Comparison of ENCODE assay signal across 8 cellular contexts in the genomic region with DNA sequence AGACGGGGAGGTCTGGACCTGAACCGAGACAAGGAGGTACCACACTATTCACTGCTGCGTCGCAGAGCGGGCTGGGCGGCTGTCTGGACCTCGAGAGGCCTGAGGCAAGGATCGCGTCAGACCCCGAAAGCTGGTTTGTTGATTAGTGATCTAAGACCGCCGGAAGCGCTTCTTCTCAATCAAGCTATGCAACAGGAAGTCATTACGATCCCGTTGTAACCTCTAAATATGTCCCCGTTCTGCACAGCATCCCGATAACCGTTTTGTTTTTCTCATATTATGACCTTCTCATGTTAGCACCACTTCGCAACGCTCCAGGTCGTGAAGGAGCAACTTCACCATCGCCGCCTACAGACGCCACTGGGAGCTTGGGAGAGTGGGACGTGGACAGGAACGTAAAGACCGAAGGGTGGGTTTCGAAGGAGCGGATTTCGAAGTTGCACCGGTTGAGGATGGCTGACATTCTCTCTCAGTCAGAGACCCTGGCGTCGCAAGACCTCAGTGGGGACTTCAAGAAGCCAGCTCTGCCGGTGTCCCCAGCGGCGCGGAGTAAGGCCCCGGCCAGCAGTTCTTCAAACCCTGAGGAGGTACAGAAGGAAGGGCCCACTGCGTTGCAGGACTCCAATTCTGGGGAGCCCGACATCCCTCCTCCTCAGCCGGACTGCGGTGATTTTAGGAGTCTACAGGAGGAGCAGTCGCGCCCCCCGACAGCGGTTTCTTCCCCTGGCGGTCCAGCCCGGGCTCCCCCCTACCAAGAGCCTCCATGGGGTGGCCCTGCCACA. TPM values are rescaled to one million over a fixed set of nuclear protein-coding genes. Genes with fewer than 3 reads are reported as not detected.
DNase-seq lines count a peak whose midpoint lies in the region; ATAC-seq and TF ChIP-seq lines count a peak whose summit lies in the region.

A gene with protein sequence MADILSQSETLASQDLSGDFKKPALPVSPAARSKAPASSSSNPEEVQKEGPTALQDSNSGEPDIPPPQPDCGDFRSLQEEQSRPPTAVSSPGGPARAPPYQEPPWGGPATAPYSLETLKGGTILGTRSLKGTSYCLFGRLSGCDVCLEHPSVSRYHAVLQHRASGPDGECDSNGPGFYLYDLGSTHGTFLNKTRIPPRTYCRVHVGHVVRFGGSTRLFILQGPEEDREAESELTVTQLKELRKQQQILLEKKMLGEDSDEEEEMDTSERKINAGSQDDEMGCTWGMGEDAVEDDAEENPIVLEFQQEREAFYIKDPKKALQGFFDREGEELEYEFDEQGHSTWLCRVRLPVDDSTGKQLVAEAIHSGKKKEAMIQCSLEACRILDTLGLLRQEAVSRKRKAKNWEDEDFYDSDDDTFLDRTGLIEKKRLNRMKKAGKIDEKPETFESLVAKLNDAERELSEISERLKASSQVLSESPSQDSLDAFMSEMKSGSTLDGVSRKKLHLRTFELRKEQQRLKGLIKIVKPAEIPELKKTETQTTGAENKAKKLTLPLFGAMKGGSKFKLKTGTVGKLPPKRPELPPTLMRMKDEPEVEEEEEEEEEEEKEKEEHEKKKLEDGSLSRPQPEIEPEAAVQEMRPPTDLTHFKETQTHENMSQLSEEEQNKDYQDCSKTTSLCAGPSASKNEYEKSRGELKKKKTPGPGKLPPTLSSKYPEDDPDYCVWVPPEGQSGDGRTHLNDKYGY (plus strand): TSS at position 427 of the 782 bp plus-strand sequence. CDS start 26 bp downstream, at position 453.
A gene with protein sequence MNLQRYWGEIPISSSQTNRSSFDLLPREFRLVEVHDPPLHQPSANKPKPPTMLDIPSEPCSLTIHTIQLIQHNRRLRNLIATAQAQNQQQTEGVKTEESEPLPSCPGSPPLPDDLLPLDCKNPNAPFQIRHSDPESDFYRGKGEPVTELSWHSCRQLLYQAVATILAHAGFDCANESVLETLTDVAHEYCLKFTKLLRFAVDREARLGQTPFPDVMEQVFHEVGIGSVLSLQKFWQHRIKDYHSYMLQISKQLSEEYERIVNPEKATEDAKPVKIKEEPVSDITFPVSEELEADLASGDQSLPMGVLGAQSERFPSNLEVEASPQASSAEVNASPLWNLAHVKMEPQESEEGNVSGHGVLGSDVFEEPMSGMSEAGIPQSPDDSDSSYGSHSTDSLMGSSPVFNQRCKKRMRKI (minus strand): TSS at position 152 of the 782 bp plus-strand sequence. CDS start 1,422 bp downstream, outside the sequence.

- ATAC-seq in HG02763 (IDR thresholded peaks at IDR 0.05; ENCODE audit: unreplicated experiment) (peak; percentile 74), upper lobe of right lung (peak; percentile 92)

- H3K36me3 Mint-ChIP-seq in progenitor cell of endocrine pancreas (ENCODE audit: insufficient read depth) = peaks cover 24% of the 10 kb centered on the region

- H3K36me3 ChIP-seq in left ventricle myocardium inferior = peaks cover 59% of the 10 kb centered on the region
- H3K36me3 ChIP-seq in upper lobe of right lung = peaks cover 57% of the 10 kb centered on the region

- DNase-seq in GM10266 (ENCODE audit: extremely low spot score) = peak; percentile 74
- peak; percentile 49 for DNase-seq in NCI-H1436 treated with DMSO at 0.1 percent for 48 hours (lab: John Stamatoyannopoulos, UW)
- peak; percentile 46 to 86 (median 61) for DNase-seq in T-helper 1 cell
- DNase-seq in amniotic stem cell (lab: John Stamatoyannopoulos, UW) = peak; percentile 91
- DNase-seq in left ventricle myocardium inferior = peak; percentile 64
- DNase-seq in progenitor cell of endocrine pancreas (ENCODE audit: low spot score, unreplicated experiment) = peak; percentile 35
- peak; percentile 80 for DNase-seq in upper lobe of right lung

- H3K27me3 ChIP-seq in left ventricle myocardium inferior (ENCODE audit: low read depth) = no peaks in the 10 kb centered on the region
- H3K27me3 ChIP-seq in upper lobe of right lung = no peaks in the 10 kb centered on the region

- intact Hi-C loops in left ventricle myocardium inferior (cut with micrococcal nuclease) = no loop called here
- intact Hi-C loops in upper lobe of right lung (cut with DNase I) = no loop called here

- peak within 1 kb of the TSS; percentile 91 for H3K27ac ChIP-seq in left ventricle myocardium inferior (replicated peaks)
- H3K27ac ChIP-seq in upper lobe of right lung = peak within 1 kb of the TSS; percentile 94

- no peaks in the 10 kb centered on the region for H3K27me3 Mint-ChIP-seq in progenitor cell of endocrine pancreas

- H3K4me1 Mint-ChIP-seq in progenitor cell of endocrine pancreas (ENCODE audit: low read depth) = peaks cover 22% of the 10 kb centered on the region

- peak within 1 kb of the TSS; percentile 99 for H3K4me3 Mint-ChIP-seq in progenitor cell of endocrine pancreas (ENCODE audit: low read depth)

- H3K9me3 ChIP-seq in left ventricle myocardium inferior (replicated peaks) (no peaks in the 10 kb centered on the region), upper lobe of right lung (no peaks in the 10 kb centered on the region)

- H3K4me3 ChIP-seq in left ventricle myocardium inferior (peak within 1 kb of the TSS; percentile 86), upper lobe of right lung (peak within 1 kb of the TSS; percentile 93)

- H3K4me1 ChIP-seq in left ventricle myocardium inferior (peaks cover 55% of the 10 kb centered on the region), upper lobe of right lung (peaks cover 27% of the 10 kb centered on the region)

- no peak for TF ChIP-seq CTCF in GM10266 (IDR thresholded peaks at IDR 0.05; ENCODE audit: control insufficient read depth, insufficient read depth, low read depth, missing control alignments)
- no peak for TF ChIP-seq CTCF in left ventricle myocardium inferior (IDR thresholded peaks at IDR 0.05; ENCODE audit: borderline replicate concordance)
- TF ChIP-seq CTCF in progenitor cell of endocrine pancreas (IDR thresholded peaks at IDR 0.05; ENCODE audit: unreplicated experiment) = no peak
- no peak for TF ChIP-seq CTCF in upper lobe of right lung (IDR thresholded peaks at IDR 0.05)

- no peaks in the 10 kb centered on the region for H3K9me3 Mint-ChIP-seq in progenitor cell of endocrine pancreas (ENCODE audit: low read depth)

- H3K27ac Mint-ChIP-seq in progenitor cell of endocrine pancreas = peak within 1 kb of the TSS; percentile 100

RNA-seq across cellular contexts. Expression of the first gene that starts in this region (rescaled TPM):
- total RNA-seq in left ventricle myocardium inferior (21.3 TPM), progenitor cell of endocrine pancreas (19.5 and 22.1 TPM in 2 replicates), upper lobe of right lung (18.7 TPM)

RNA-seq across cellular contexts. Expression of the second gene that starts in this region (rescaled TPM):
- total RNA-seq in left ventricle myocardium inferior (29.7 TPM), progenitor cell of endocrine pancreas (47.6 and 48.1 TPM in 2 replicates), upper lobe of right lung (30.5 TPM)

Comparison
In these comparisons a context has a peak if more than half of its experiments do, and no peak if none do; other contexts are left out.
1. Peak in every context shown above with its lines: DNase-seq, ATAC-seq, H3K4me3 ChIP-seq and H3K27ac ChIP-seq.
2. DNase-seq: peak in every context shown above with its lines; median percentile 91 in amniotic stem cell; 80 in upper lobe of right lung; 74 in GM10266; 64 in left ventricle myocardium inferior; 61 in T-helper 1 cell; 49 in NCI-H1436 treated with DMSO at 0.1 percent for 48 hours; 35 in progenitor cell of endocrine pancreas.